5 cellular contexts compared by ENCODE assay signal in genomic region chr3:146243559-146243958, GRCh38.
"Had no signal": no experiment of that assay in that cellular context is flagged by ENCODE, and none has a peak within 500 bp of the region (broad histone marks: within the 10 kb centered on the region; RNA-seq: fewer than 3 reads in every experiment).

No MANE protein-coding gene starts in this region.

- DNase-seq: GM23248, GOT3, H9, HCEC 1CT, IMR-90 had no signal

- H3K27ac ChIP-seq: GM23248 had no signal

- H3K4me3 ChIP-seq: GM23248 had no signal

- H2AFZ ChIP-seq: GM23248 had no signal

- H3K9ac ChIP-seq: GM23248 had no signal
